9 cellular contexts compared by ENCODE assay signal in genomic region chr12:10718279-10718821, GRCh38. TPM values are rescaled to one million over a fixed set of nuclear protein-coding genes. Genes with fewer than 3 reads are reported as not detected.
DNase-seq lines count a peak whose midpoint lies in the region; ATAC-seq, FAIRE-seq and TF ChIP-seq lines count a peak whose summit lies in the region.
"Had no signal": no experiment of that assay in that cellular context is flagged by ENCODE, and none has a peak within 500 bp of the region (broad histone marks: within the 10 kb centered on the region; RNA-seq: fewer than 3 reads in every experiment).

No MANE protein-coding gene starts in this region.

- POLR2A ChIA-PET in A549 (lab: Yijun Ruan, JAX) = no interaction called here
- POLR2A ChIA-PET in activated CD8-positive, alpha-beta T cell treated with anti-CD3 and anti-CD28 coated beads for 36 hours (lab: Charles Lee) = interaction anchor here (1.4 kb wide), 1 partner anchor 10 kb away, joined by 4 read pairs; no protein-coding TSS in a partner anchor

- no peaks in the 10 kb centered on the region for H3K27me3 Mint-ChIP-seq in naive B cell
- H3K27me3 Mint-ChIP-seq in activated CD8-positive, alpha-beta T cell treated with anti-CD3 and anti-CD28 coated beads for 36 hours = no peaks in the 10 kb centered on the region

- H3K36me3 ChIP-seq in adrenal gland (replicated peaks in 1 of 2) = peaks cover 0 to 24% of the 10 kb centered on the region in 2 donors

- peak overlapping the region in 2 of 8 donors; percentile 9 to 35 for H3K4me3 Mint-ChIP-seq in naive B cell
- H3K4me3 Mint-ChIP-seq in activated CD8-positive, alpha-beta T cell treated with anti-CD3 and anti-CD28 coated beads for 36 hours = no peak overlapping the region

- no peak for TF ChIP-seq EP300 in A549 (IDR thresholded peaks at IDR 0.05)

- H3K27ac Mint-ChIP-seq in naive B cell = peak overlapping the region; percentile 26 to 100 (median 68)
- no peak overlapping the region for H3K27ac Mint-ChIP-seq in activated CD8-positive, alpha-beta T cell treated with anti-CD3 and anti-CD28 coated beads for 36 hours

- DNase-seq in A549 (ENCODE audit: low read depth in 1 of 2, low spot score in 1 of 2) (no peak), coronary artery (ENCODE audit: low spot score) (no peak), naive B cell (no peak), GM19240 (ENCODE audit: insufficient read length, low spot score) (no peak), NCI-H446 treated with DMSO at 0.1 percent for 48 hours (lab: John Stamatoyannopoulos, UW) (no peak), adrenal gland (no peak)
- DNase-seq in Jurkat, Clone E6-1 (ENCODE audit: low read depth, low spot score) = peak; percentile 37
- no peak for DNase-seq in activated CD8-positive, alpha-beta T cell treated with anti-CD3 and anti-CD28 coated beads for 36 hours
- DNase-seq: activated CD4-positive, CD25-positive, alpha-beta regulatory T cell had no signal

- peaks cover 20 to 31% (median 30%) of the 10 kb centered on the region in 3 donors for H3K4me1 Mint-ChIP-seq in naive B cell
- H3K4me1 Mint-ChIP-seq in activated CD8-positive, alpha-beta T cell treated with anti-CD3 and anti-CD28 coated beads for 36 hours (ENCODE audit: low read depth) = peaks cover 56% of the 10 kb centered on the region

- no peak for TF ChIP-seq CTCF in A549 (IDR thresholded peaks at IDR 0.05)
- no peak for TF ChIP-seq CTCF in coronary artery (IDR thresholded peaks at IDR 0.05)
- TF ChIP-seq CTCF in activated CD8-positive, alpha-beta T cell treated with anti-CD3 and anti-CD28 coated beads for 36 hours (IDR thresholded peaks at IDR 0.05) = no peak
- TF ChIP-seq CTCF in adrenal gland (IDR thresholded peaks at IDR 0.05) = no peak

- FAIRE-seq in A549 (lab: Jason Lieb, UNC) = no peak

- WGBS in A549 (ENCODE audit: missing lambda C conversion rate) = 31% methylated on average over 4 of the region's 4 CpGs
- 51 to 71% (median 53%) methylated on average over 4 of the region's 4 CpGs for WGBS in adrenal gland, 4 donors

- TF ChIP-seq POLR2A in A549 (IDR thresholded peaks at IDR 0.05; ENCODE audit: low read length) = no peak
- TF ChIP-seq POLR2A in adrenal gland (IDR thresholded peaks at IDR 0.05) = no peak

- intact Hi-C loops in activated CD8-positive, alpha-beta T cell treated with anti-CD3 and anti-CD28 coated beads for 36 hours (cut with micrococcal nuclease) = no loop called here
- intact Hi-C loops in adrenal gland (cut with DNase I) = no loop called here

- CTCF ChIA-PET in A549 (lab: Yijun Ruan, JAX) = interaction anchor here (1.2 to 2.5 kb wide), 2 partner anchors 30 to 32 kb away, joined by 3 to 11 read pairs; no protein-coding TSS in a partner anchor
- CTCF ChIA-PET in activated CD8-positive, alpha-beta T cell treated with anti-CD3 and anti-CD28 coated beads for 36 hours (lab: Charles Lee) = interaction anchor here (1.1 to 4.4 kb wide), 3 partner anchors 10 to 31 kb away, joined by 3 to 28 read pairs (median 5); no protein-coding TSS in a partner anchor

- peaks cover 0 to 2% (median 0%) of the 10 kb centered on the region in 7 donors for H3K9me3 Mint-ChIP-seq in naive B cell
- H3K9me3 Mint-ChIP-seq in activated CD8-positive, alpha-beta T cell treated with anti-CD3 and anti-CD28 coated beads for 36 hours = no peaks in the 10 kb centered on the region

- no peaks in the 10 kb centered on the region for H3K27me3 ChIP-seq in adrenal gland

- H3K9me3 ChIP-seq in A549 (no peaks in the 10 kb centered on the region), adrenal gland (replicated peaks in 1 of 3) (no peaks in the 10 kb centered on the region)

- H3K4me2 ChIP-seq in A549 = peak overlapping the region; percentile 80

- H3K4me1 ChIP-seq in A549 (peaks cover 57% of the 10 kb centered on the region), adrenal gland (replicated peaks in 1 of 2) (peaks cover 38 to 53% of the 10 kb centered on the region in 2 donors)

- 0 out of 3 replicates have a peak overlapping the region, but pooled peaks have one; percentile 14 for H3K4me3 ChIP-seq in A549
- no peak overlapping the region for H3K4me3 ChIP-seq in Jurkat, Clone E6-1 (ENCODE audit: low read length)
- H3K4me3 ChIP-seq in coronary artery = peak overlapping the region; percentile 41
- no peak overlapping the region for H3K4me3 ChIP-seq in adrenal gland

- ATAC-seq in A549 = no peak
- no peak for ATAC-seq in naive B cell (ENCODE audit: low read depth in 2 of 2)
- ATAC-seq in activated CD8-positive, alpha-beta T cell treated with anti-CD3 and anti-CD28 coated beads for 36 hours = no peak

- TF ChIP-seq RAD21 in A549 (conservative IDR thresholded peaks at IDR 0.05 in 1 of 2, IDR thresholded peaks at IDR 0.05 in 1 of 2) = no peak

- H3K36me3 Mint-ChIP-seq in naive B cell = peaks cover 5 to 10% of the 10 kb centered on the region in 2 donors
- H3K36me3 Mint-ChIP-seq in activated CD8-positive, alpha-beta T cell treated with anti-CD3 and anti-CD28 coated beads for 36 hours (ENCODE audit: low read depth) = peaks cover 64% of the 10 kb centered on the region

- peak overlapping the region; percentile 60 to 81 for H3K27ac ChIP-seq in A549
- peak overlapping the region; percentile 53 to 75 for H3K27ac ChIP-seq in coronary artery
- peak overlapping the region in 2 of 5 donors; percentile 42 to 56 for H3K27ac ChIP-seq in adrenal gland

TF ChIP-seq in A549, 52 proteins besides CTCF, POLR2A, EP300 and RAD21:
- TF ChIP-seq JUNB (IDR thresholded peaks at IDR 0.05) (no peak), RFX5 (IDR thresholded peaks at IDR 0.05) (no peak), HEYL (CRISPR knock-in tag; IDR thresholded peaks at IDR 0.05) (no peak), BCL3 (IDR thresholded peaks at IDR 0.05) (no peak), CHD2 (IDR thresholded peaks at IDR 0.05; ENCODE audit: low read length, partially characterized antibody) (no peak), FOSB (CRISPR knock-in tag; IDR thresholded peaks at IDR 0.05) (no peak; the same call in 1 of the 2 replicates), HOXA7 (CRISPR knock-in tag; IDR thresholded peaks at IDR 0.05) (0 out of 2 replicates have a peak, but pooled peaks have one; percentile 11), MAFK (IDR thresholded peaks at IDR 0.05; ENCODE audit: partially characterized antibody) (no peak)

RNA-seq across cellular contexts. Expression of gene YBX3, which starts 4.8 kb away (rescaled TPM):
- polyA plus RNA-seq in A549 (2011; rRNA removed) (136 and 150 TPM in 2 replicates), A549 (2017; fragmentation: RNase III; extraction: RNeasy Plus Mini Kit Qiagen cat#74134 plus additional on column Dnase treatment) (140 to 176 TPM (median 146 TPM) in 3 replicates), naive B cell (ENCODE audit: low read depth in 6 of 6) (100 to 1,000 TPM; 198 to 630 (median 365) TPM), adrenal gland (100 to 1,000 TPM; 113 to 336 (median 255) TPM)
- polyA plus RNA-seq in A549 (2012; cell fraction: cytosol; rRNA removed) = 228 and 245 TPM in 2 replicates
- polyA plus RNA-seq in A549 (2012; cell fraction: nucleus; rRNA removed) = 335 and 339 TPM in 2 replicates
- 181 and 191 TPM in 2 replicates for polyA minus RNA-seq in A549 (2011; rRNA and poly(A)+ RNA removed)
- 174 TPM for polyA plus RNA-seq in Jurkat, Clone E6-1 (2012; ENCODE audit: insufficient read depth, insufficient read length)
- 100 to 1,000 TPM; 258 to 273 TPM for total RNA-seq in activated CD8-positive, alpha-beta T cell treated with anti-CD3 and anti-CD28 coated beads for 36 hours
- total RNA-seq in adrenal gland = 100 to 1,000 TPM; 121 to 294 (median 156) TPM

RNA-seq across cellular contexts. Expression of gene STYK1, which starts 44.5 kb away (rescaled TPM):
- polyA plus RNA-seq in A549 (2011; rRNA removed) (0.46 and 0.56 TPM in 2 replicates), A549 (2017; fragmentation: RNase III; extraction: RNeasy Plus Mini Kit Qiagen cat#74134 plus additional on column Dnase treatment) (0.21 to 0.54 TPM (median 0.32 TPM) in 3 replicates), naive B cell (ENCODE audit: low read depth in 6 of 6) (not detected), adrenal gland (under 1 TPM; 0.08 to 0.13 (median 0.10) TPM)
- polyA plus RNA-seq in A549 (2012; cell fraction: cytosol; rRNA removed) = 0.07 and 0.16 TPM in 2 replicates
- polyA plus RNA-seq in A549 (2012; cell fraction: nucleus; rRNA removed) = 0.10 and 0.23 TPM in 2 replicates
- 0.50 TPM in 1 of 2 replicates, not detected in the other for polyA minus RNA-seq in A549 (2011; rRNA and poly(A)+ RNA removed)
- polyA plus RNA-seq in Jurkat, Clone E6-1 (2012; ENCODE audit: insufficient read depth, insufficient read length) = not detected
- total RNA-seq in activated CD8-positive, alpha-beta T cell treated with anti-CD3 and anti-CD28 coated beads for 36 hours = 1 to 10 TPM in 1 of 2 experiments, under 1 TPM in 1; 0.70 to 1.1 TPM
- total RNA-seq in adrenal gland = not detected

Comparison
In these comparisons a context has a peak if more than half of its experiments do, and no peak if none do; other contexts are left out.
1. H3K4me3 ChIP-seq: peak in A549 (single experiment) and coronary artery (single experiment); none in Jurkat, Clone E6-1 (single experiment) and adrenal gland (0 of 4).